In the genomic region with DNA sequence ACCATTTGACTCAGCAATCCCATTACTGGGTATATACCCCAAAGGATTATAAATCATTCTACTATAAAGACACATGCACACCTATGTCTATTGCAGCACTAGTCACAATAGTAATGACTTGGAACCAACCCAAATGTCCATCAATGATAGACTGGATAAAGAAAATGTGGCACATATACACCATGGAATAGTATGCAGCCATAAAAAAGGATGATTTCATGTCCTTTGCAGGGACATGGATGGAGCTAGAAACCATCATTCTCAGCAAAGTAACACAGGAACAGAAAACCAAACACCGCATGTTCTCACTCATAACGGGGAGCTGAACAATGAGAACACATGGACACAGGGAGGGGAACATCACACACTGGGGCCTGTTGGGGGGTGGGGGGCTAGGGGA, we compare ENCODE assay signal across 6 cellular contexts. TPM values are rescaled to one million over a fixed set of nuclear protein-coding genes. Genes with fewer than 3 reads are reported as not detected.
"Had no signal": no experiment of that assay in that cellular context is flagged by ENCODE, and none has a peak within 500 bp of the region (broad histone marks: within the 10 kb centered on the region; RNA-seq: fewer than 3 reads in every experiment).

No MANE protein-coding gene starts in this region.

RNA-seq across cellular contexts. Expression of gene ALOX12, which starts 44.9 kb away (rescaled TPM):
- total RNA-seq: subcutaneous adipose tissue, thoracic aorta, thyroid gland, tibial nerve, transverse colon, urinary bladder had no signal
